ENCODE assay signal across 11 cellular contexts in genomic region chr20:32062776-32063170, GRCh38. TPM values are rescaled to one million over a fixed set of nuclear protein-coding genes. Genes with fewer than 3 reads are reported as not detected.
DNase-seq lines count a peak whose midpoint lies in the region; ATAC-seq and TF ChIP-seq lines count a peak whose summit lies in the region.
"Had no signal": no experiment of that assay in that cellular context is flagged by ENCODE, and none has a peak within 500 bp of the region (broad histone marks: within the 10 kb centered on the region; RNA-seq: fewer than 3 reads in every experiment).

No MANE protein-coding gene starts in this region.

- TF ChIP-seq CTCF in left lung (IDR thresholded peaks at IDR 0.05) (no peak), esophagus squamous epithelium (IDR thresholded peaks at IDR 0.05) (no peak)

- H3K36me3 ChIP-seq in left lung, result peaks cover 0 to 9% of the 10 kb centered on the region in 2 donors
- H3K36me3 ChIP-seq in esophagus squamous epithelium, result no peaks in the 10 kb centered on the region
- H3K36me3 ChIP-seq: tibial nerve had no signal

- no peaks in the 10 kb centered on the region for H3K9me3 ChIP-seq in left lung
- H3K9me3 ChIP-seq in esophagus squamous epithelium, result no peaks in the 10 kb centered on the region
- H3K9me3 ChIP-seq: tibial nerve had no signal

- no peak for TF ChIP-seq POLR2A in esophagus squamous epithelium (IDR thresholded peaks at IDR 0.05)

- peak; percentile 13 for DNase-seq in activated CD4-positive, alpha-beta T cell treated with anti-CD3 and anti-CD28 coated beads for 48 hours
- DNase-seq in activated CD4-positive, alpha-beta T cell treated with anti-CD3 and anti-CD28 coated beads for 1 hour, result no peak
- DNase-seq in SKM-1 treated with dmso at 0.1 percent for 144 hours (lab: John Stamatoyannopoulos, UW; ENCODE audit: unreplicated experiment) (peak; percentile 96), left lung (peak; percentile 88 to 92), superior temporal gyrus (ENCODE audit: extremely low spot score) (peak; percentile 43), SHP77 treated with DMSO at 0.1 percent for 48 hours (lab: John Stamatoyannopoulos, UW) (no peak), esophagus squamous epithelium (lab: John Stamatoyannopoulos, UW) (no peak)
- DNase-seq in activated CD8-positive, alpha-beta memory T cell treated with anti-CD3 and anti-CD28 coated beads for 24 hours, result no peak
- DNase-seq: NCI-H526 treated with DMSO at 0.1 percent for 48 hours had no signal

- H3K27ac ChIP-seq in left lung (peak overlapping the region; percentile 53 to 91), esophagus squamous epithelium (peak overlapping the region in 2 of 4 donors; percentile 17 to 30)
- H3K27ac ChIP-seq: tibial nerve had no signal

- intact Hi-C loops in left lung (cut with DNase I), result no loop called here
- intact Hi-C loops in esophagus squamous epithelium (cut with DNase I), result no loop called here

- peaks cover 0 to 31% of the 10 kb centered on the region in 2 donors for H3K27me3 ChIP-seq in left lung
- H3K27me3 ChIP-seq in esophagus squamous epithelium, result peaks cover 0 to 57% (median 0%) of the 10 kb centered on the region in 4 donors

- peak; percentile 85 for ATAC-seq in left lung

- peak overlapping the region in 1 of 2 donors; percentile 31 for H3K4me3 ChIP-seq in left lung
- no peak overlapping the region for H3K4me3 ChIP-seq in esophagus squamous epithelium
- H3K4me3 ChIP-seq: tibial nerve had no signal

- H3K4me1 ChIP-seq in left lung, result peaks cover 0 to 84% of the 10 kb centered on the region in 2 donors
- no peaks in the 10 kb centered on the region for H3K4me1 ChIP-seq in esophagus squamous epithelium
- H3K4me1 ChIP-seq: tibial nerve had no signal

- 60 to 66% methylated on average over 4 of the region's 4 CpGs for WGBS in esophagus squamous epithelium, 2 donors

RNA-seq across cellular contexts. Expression of gene HCK, which starts 10.7 kb away (rescaled TPM):
- total RNA-seq in left lung (100 to 1,000 TPM in 1 of 2 donors, 10 to 100 TPM in 1; 30.8 to 110 TPM), esophagus squamous epithelium (10 to 100 TPM in 2 of 4 donors, 1 to 10 TPM in 2; 3.0 to 16.9 (median 6.7) TPM)
- total RNA-seq: A172 had no signal

RNA-seq across cellular contexts. Expression of gene TM9SF4, which starts 46.7 kb away (rescaled TPM):
- total RNA-seq in left lung, result 10 to 100 TPM; 56.2 to 59.1 TPM
- 10 to 100 TPM; 28.5 to 36.3 (median 32.1) TPM for total RNA-seq in esophagus squamous epithelium

RNA-seq across cellular contexts. Expression of gene CCM2L, which starts 52.5 kb away (rescaled TPM):
- 10 to 100 TPM in 1 of 2 donors, 1 to 10 TPM in 1; 6.8 to 13.5 TPM for total RNA-seq in left lung
- 1 to 10 TPM in 3 of 4 donors, under 1 TPM in 1; 0.80 to 4.8 (median 3.1) TPM for total RNA-seq in esophagus squamous epithelium
- total RNA-seq: A172 had no signal

Comparison
In these comparisons a context has a peak if more than half of its experiments do, and no peak if none do; other contexts are left out.
1. DNase-seq: peak in activated CD4-positive, alpha-beta T cell treated with anti-CD3 and anti-CD28 coated beads for 48 hours (single experiment), SKM-1 treated with dmso at 0.1 percent for 144 hours (single experiment), left lung (2 of 2) and superior temporal gyrus (single experiment); none in activated CD4-positive, alpha-beta T cell treated with anti-CD3 and anti-CD28 coated beads for 1 hour (single experiment), activated CD8-positive, alpha-beta memory T cell treated with anti-CD3 and anti-CD28 coated beads for 24 hours (single experiment), SHP77 treated with DMSO at 0.1 percent for 48 hours (single experiment) and esophagus squamous epithelium (single experiment).